In the genomic region with DNA sequence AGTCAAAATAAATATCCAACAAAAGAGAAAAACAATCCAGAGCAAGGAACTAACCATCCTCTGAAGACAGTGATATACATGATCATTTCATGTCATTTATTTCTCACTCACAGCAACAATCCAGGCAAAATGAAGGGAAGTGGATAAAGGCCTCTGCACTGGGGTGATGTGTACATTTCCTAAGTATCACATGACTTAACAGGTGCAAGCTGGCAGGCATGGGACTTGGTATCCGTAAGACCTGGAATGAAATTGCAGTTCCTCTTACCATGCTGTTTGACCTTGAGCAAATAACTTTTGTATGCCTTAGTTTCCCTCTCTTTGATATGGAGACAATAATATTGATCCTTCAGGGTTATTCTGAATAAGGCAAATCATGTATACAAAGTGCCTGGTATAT, we compare ENCODE assay signal across 26 cellular contexts.
"Had no signal": no experiment of that assay in that cellular context is flagged by ENCODE, and none has a peak within 500 bp of the region (broad histone marks: within the 10 kb centered on the region; RNA-seq: fewer than 3 reads in every experiment).

No MANE protein-coding gene starts in this region.

- ATAC-seq: naive thymus-derived CD4-positive, alpha-beta T cell; natural killer cell treated with Interleukin-12 subunit alpha and Interleukin-12 subunit beta and Interleukin-15 and Interleukin-18, amount 100 ng/mL, for 72 hours; right cardiac atrium; sciatic nerve; stimulated activated naive B cell treated with anti-CD40 and anti-IgM and Interleukin-4, amounts not matched to agents 10 μg/mL and 1 μg/mL and 100 μg/mL, for 72 hours; stimulated activated naive CD8-positive, alpha-beta T cell treated with anti-CD3 and anti-CD28 coated beads, Interleukin-15, Interleukin-2, amounts not matched to agents 100 U/mL and 50 U/mL, for 24 hours; upper lobe of right lung had no signal

- H3K27ac Mint-ChIP-seq: mesothelial cell of epicardium; naive thymus-derived CD4-positive, alpha-beta T cell; natural killer cell treated with Interleukin-12 subunit alpha and Interleukin-12 subunit beta and Interleukin-15 and Interleukin-18, amount 100 ng/mL, for 72 hours; stimulated activated naive B cell treated with anti-CD40 and anti-IgM and Interleukin-4, amounts not matched to agents 10 μg/mL and 1 μg/mL and 100 μg/mL, for 72 hours had no signal

- H3K27ac ChIP-seq: left ventricle myocardium inferior, ovary, prostate gland, skin epidermis, testis, thyroid gland, transverse colon, upper lobe of right lung had no signal

- H3K4me3 ChIP-seq: left ventricle myocardium inferior, lung, ovary, prostate gland, skin epidermis, stomach, testis, thyroid gland, transverse colon, upper lobe of right lung had no signal

- H3K9me3 Mint-ChIP-seq: mesothelial cell of epicardium; natural killer cell treated with Interleukin-12 subunit alpha and Interleukin-12 subunit beta and Interleukin-15 and Interleukin-18, amount 100 ng/mL, for 72 hours; stimulated activated naive B cell treated with anti-CD40 and anti-IgM and Interleukin-4, amounts not matched to agents 10 μg/mL and 1 μg/mL and 100 μg/mL, for 72 hours had no signal

- H3K4me1 ChIP-seq: left ventricle myocardium inferior, prostate gland, stomach, testis, thyroid gland, transverse colon, upper lobe of right lung had no signal

- H3K36me3 ChIP-seq: left ventricle myocardium inferior, ovary, prostate gland, stomach, thyroid gland, transverse colon, upper lobe of right lung had no signal

- H3K4me1 Mint-ChIP-seq: mesothelial cell of epicardium; naive thymus-derived CD4-positive, alpha-beta T cell; stimulated activated naive B cell treated with anti-CD40 and anti-IgM and Interleukin-4, amounts not matched to agents 10 μg/mL and 1 μg/mL and 100 μg/mL, for 72 hours had no signal

- H3K4me3 Mint-ChIP-seq: mesothelial cell of epicardium; naive thymus-derived CD4-positive, alpha-beta T cell; natural killer cell treated with Interleukin-12 subunit alpha and Interleukin-12 subunit beta and Interleukin-15 and Interleukin-18, amount 100 ng/mL, for 72 hours; stimulated activated naive B cell treated with anti-CD40 and anti-IgM and Interleukin-4, amounts not matched to agents 10 μg/mL and 1 μg/mL and 100 μg/mL, for 72 hours had no signal

- H3K36me3 Mint-ChIP-seq: mesothelial cell of epicardium; naive thymus-derived CD4-positive, alpha-beta T cell; natural killer cell treated with Interleukin-12 subunit alpha and Interleukin-12 subunit beta and Interleukin-15 and Interleukin-18, amount 100 ng/mL, for 72 hours; stimulated activated naive B cell treated with anti-CD40 and anti-IgM and Interleukin-4, amounts not matched to agents 10 μg/mL and 1 μg/mL and 100 μg/mL, for 72 hours had no signal

- H3K27me3 ChIP-seq: ovary, stomach, testis, thyroid gland, transverse colon, upper lobe of right lung had no signal

- DNase-seq: hippocampal formation; kidney; left ventricle myocardium inferior; mesendoderm; naive thymus-derived CD4-positive, alpha-beta T cell; ovary; posterior cingulate gyrus; retina; right cardiac atrium; stimulated activated CD4-positive, alpha-beta T cell treated with anti-CD3 and anti-CD28 coated beads, Interleukin-12 subunit alpha, Interleukin-12 subunit beta, amount 100 ng/mL, for 4 hours; stimulated activated CD4-positive, alpha-beta T cell treated with anti-CD3 and anti-CD28 coated beads, Interleukin-15, amount 100 ng/mL, for 24 hours; stimulated activated CD4-positive, alpha-beta T cell treated with anti-CD3 and anti-CD28 coated beads, Interleukin-2, amount 100 ng/mL, for 24 hours; stimulated activated CD4-positive, alpha-beta T cell treated with anti-CD3 and anti-CD28 coated beads, Interleukin-4, amount 100 ng/mL, for 1 hour; stimulated activated naive B cell treated with anti-CD40 and anti-IgM and Interleukin-4, amounts not matched to agents 10 μg/mL and 1 μg/mL and 100 μg/mL, for 72 hours; stimulated activated naive CD8-positive, alpha-beta T cell treated with anti-CD3 and anti-CD28 coated beads, Interleukin-15, Interleukin-2, amounts not matched to agents 100 U/mL and 50 U/mL, for 24 hours; stomach; testis; thyroid gland; transverse colon; upper lobe of right lung had no signal

- H3K9me3 ChIP-seq: left ventricle myocardium inferior, ovary, prostate gland, stomach, testis, thyroid gland, transverse colon, upper lobe of right lung had no signal
